Comparison of ENCODE assay signal across 8 cellular contexts in the genomic region with DNA sequence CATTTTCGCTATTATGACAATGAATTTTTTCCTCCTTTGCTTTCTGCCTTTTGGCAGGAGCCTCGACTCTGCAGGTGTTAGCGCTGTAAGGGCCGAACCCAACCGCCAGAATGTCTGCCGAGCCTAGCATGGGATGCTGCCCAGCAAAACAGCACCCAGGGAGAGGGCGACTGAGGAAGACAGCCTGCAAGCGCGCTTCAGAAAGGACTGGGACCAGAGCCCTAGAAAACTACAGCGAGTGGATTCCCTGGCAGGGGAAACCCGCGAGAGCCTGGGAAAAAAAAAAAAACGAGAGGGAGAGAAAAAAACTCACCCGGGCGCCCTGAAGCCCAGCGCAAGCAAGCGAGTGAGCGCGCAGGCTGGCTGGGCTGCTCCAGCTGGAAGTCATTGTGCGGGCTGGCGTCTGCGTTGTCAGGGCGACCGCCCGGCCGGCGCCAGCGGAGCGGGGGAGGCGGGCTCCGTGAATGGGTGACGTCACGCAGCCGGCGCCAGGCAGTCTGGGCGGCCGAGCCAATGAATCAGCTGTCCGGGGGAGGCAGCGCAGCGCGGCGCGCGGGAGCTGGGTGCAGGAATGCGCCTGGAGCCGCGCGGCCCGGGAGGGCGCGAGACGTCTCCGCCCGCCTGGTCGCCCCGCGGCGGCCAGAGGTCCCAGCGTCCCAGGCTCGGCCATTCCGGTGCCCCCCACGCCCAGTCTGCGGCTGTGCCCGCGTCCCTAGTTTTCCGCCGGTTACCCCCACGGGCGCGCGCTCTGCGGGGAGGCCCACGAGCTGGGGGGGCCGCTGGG. TPM values are rescaled to one million over a fixed set of nuclear protein-coding genes. Genes with fewer than 3 reads are reported as not detected.
DNase-seq lines count a peak whose midpoint lies in the region; ATAC-seq lines count a peak whose summit lies in the region.

No MANE protein-coding gene starts in this region.

- peak overlapping the region; percentile 64 to 85 (median 77) for H3K9ac ChIP-seq in BLaER1 treated with 17β-estradiol and CSF1 and Interleukin-3, amounts not matched to agents 10 nM and 100 nM

- no peaks in the 10 kb centered on the region for H3K9me3 ChIP-seq in BLaER1 treated with 17β-estradiol and CSF1 and Interleukin-3, amounts not matched to agents 10 nM and 100 nM (replicated peaks in 1 of 11)

- H3K27me3 ChIP-seq in BLaER1 treated with 17β-estradiol and CSF1 and Interleukin-3, amounts not matched to agents 10 nM and 100 nM, result peaks cover 9 to 30% (median 19%) of the 10 kb centered on the region in 11 experiments; a peak in 20 of 22 replicates

- peaks cover 6 to 16% (median 12%) of the 10 kb centered on the region in 10 experiments; a peak in 17 of 20 replicates for H3K4me1 ChIP-seq in BLaER1 treated with 17β-estradiol and CSF1 and Interleukin-3, amounts not matched to agents 10 nM and 100 nM

- H3K27ac ChIP-seq in BLaER1 treated with 17β-estradiol and CSF1 and Interleukin-3, amounts not matched to agents 10 nM and 100 nM, result peak overlapping the region in 10 of 11 experiments; percentile 34 to 88 (median 63); a peak in 17 of 22 replicates

- H3K4me2 ChIP-seq in BLaER1 treated with 17β-estradiol and CSF1 and Interleukin-3, amounts not matched to agents 10 nM and 100 nM, result peak overlapping the region; percentile 80 to 97 (median 93)

- DNase-seq in NCI-H510A treated with DMSO at 0.1 percent for 48 hours (lab: John Stamatoyannopoulos, UW), result peak; percentile 82
- peak; percentile 17 for DNase-seq in activated CD8-positive, alpha-beta memory T cell treated with anti-CD3 and anti-CD28 coated beads, Interleukin-2, amount 50 U/mL, for 4 hours
- peak; percentile 94 for DNase-seq in midbrain (lab: John Stamatoyannopoulos, UW)
- DNase-seq in stimulated activated CD8-positive, alpha-beta memory T cell treated with anti-CD3 and anti-CD28 coated beads, Interleukin-4, amount 100 ng/mL, for 4 hours (ENCODE audit: low read depth in 2 of 2, low spot score in 1 of 2), result peak; percentile 0 to 1

- no peaks in the 10 kb centered on the region; a peak in 1 of 22 replicates for H4K20me1 ChIP-seq in BLaER1 treated with 17β-estradiol and CSF1 and Interleukin-3, amounts not matched to agents 10 nM and 100 nM

- no peaks in the 10 kb centered on the region for H3K36me3 ChIP-seq in BLaER1 treated with 17β-estradiol and CSF1 and Interleukin-3, amounts not matched to agents 10 nM and 100 nM

- ATAC-seq in GM19372 (IDR thresholded peaks at IDR 0.05; ENCODE audit: low read depth, unreplicated experiment), result peak; percentile 97
- peak; percentile 99 for ATAC-seq in HG03442 (IDR thresholded peaks at IDR 0.05; ENCODE audit: unreplicated experiment)
- ATAC-seq in esophagus mucosa, result peak; percentile 100

- H3K4me3 ChIP-seq in BLaER1 treated with 17β-estradiol and CSF1 and Interleukin-3, amounts not matched to agents 10 nM and 100 nM, result peak overlapping the region; percentile 57 to 79 (median 68)

RNA-seq across cellular contexts. Expression of gene ID4, which starts 32.6 kb away (rescaled TPM):
- total RNA-seq in esophagus mucosa, result 10.2 TPM

Comparison
In these comparisons a context has a peak if more than half of its experiments do, and no peak if none do; other contexts are left out.
1. Peak in every context shown above with its lines: DNase-seq, ATAC-seq, H3K4me3 ChIP-seq and H3K27ac ChIP-seq.
2. DNase-seq: peak in every context shown above with its lines; median percentile 94 in midbrain; 82 in NCI-H510A treated with DMSO at 0.1 percent for 48 hours; 17 in activated CD8-positive, alpha-beta memory T cell treated with anti-CD3 and anti-CD28 coated beads, Interleukin-2, amount 50 U/mL, for 4 hours; 0 in stimulated activated CD8-positive, alpha-beta memory T cell treated with anti-CD3 and anti-CD28 coated beads, Interleukin-4, amount 100 ng/mL, for 4 hours.